ENCODE assay signal across 9 cellular contexts in genomic region chr19:16447015-16447384, GRCh38. TPM values are rescaled to one million over a fixed set of nuclear protein-coding genes. Genes with fewer than 3 reads are reported as not detected.
DNase-seq lines count a peak whose midpoint lies in the region; ATAC-seq and FAIRE-seq lines count a peak whose summit lies in the region.
"Had no signal": no experiment of that assay in that cellular context is flagged by ENCODE, and none has a peak within 500 bp of the region (broad histone marks: within the 10 kb centered on the region; RNA-seq: fewer than 3 reads in every experiment).

No MANE protein-coding gene starts in this region.

- no peak overlapping the region for H3K27ac ChIP-seq in mesendoderm (ENCODE audit: low read depth, low read length)

- no peak overlapping the region for H2BK15ac ChIP-seq in mesendoderm (replicated peaks; ENCODE audit: low read depth)

- no peak overlapping the region for H3K56ac ChIP-seq in mesendoderm (ENCODE audit: low read length)

- H4K5ac ChIP-seq in mesendoderm (ENCODE audit: low read length) = no peak overlapping the region

- peaks cover 28% of the 10 kb centered on the region for H3K79me1 ChIP-seq in mesendoderm (ENCODE audit: low read length)

- ATAC-seq in sciatic nerve = peak; percentile 97

- H3K18ac ChIP-seq in mesendoderm (ENCODE audit: low read length) = no peak overlapping the region

- H3K4ac ChIP-seq in mesendoderm (ENCODE audit: low read depth, low read length) = no peak overlapping the region

- H2AK5ac ChIP-seq in mesendoderm (ENCODE audit: low read length) = no peak overlapping the region

- no peak overlapping the region for H3K9ac ChIP-seq in mesendoderm (ENCODE audit: low read length)

- no peaks in the 10 kb centered on the region for H3K36me3 ChIP-seq in mesendoderm (ENCODE audit: control insufficient read depth, insufficient read depth, low read length)

- no CpG with 5 or more reads among the region's 4 CpGs for WGBS in mesendoderm (ENCODE audit: extremely low coverage, insufficient coverage, low lambda C conversion rate)

- DNase-seq in GF-D8 (lab: John Stamatoyannopoulos, UW) (peak; percentile 88), HS-27A (ENCODE audit: low read depth) (peak; percentile 42), foreskin melanocyte (peak; percentile 66), sciatic nerve (ENCODE audit: low spot score) (peak; percentile 82), DMS153 (lab: John Stamatoyannopoulos, UW) (no peak), mesendoderm (no peak), urothelium cell line (ENCODE audit: low spot score) (no peak)
- peak; percentile 39 for DNase-seq in activated CD8-positive, alpha-beta memory T cell treated with anti-CD3 and anti-CD28 coated beads, Interleukin-2, amount 50 U/mL, for 4 hours

- peaks cover 26% of the 10 kb centered on the region for H3K79me2 ChIP-seq in mesendoderm (ENCODE audit: control insufficient read depth, insufficient read depth, low read length)

- intact Hi-C loops in sciatic nerve (cut with DNase I) = no loop called here

- no peak overlapping the region for H3K4me2 ChIP-seq in mesendoderm (ENCODE audit: low read length)

- H3K4me3 ChIP-seq in mesendoderm (ENCODE audit: low read length) = no peak overlapping the region

- H3K23ac ChIP-seq in mesendoderm (ENCODE audit: low read length) = no peak overlapping the region

- no peak overlapping the region for H4K8ac ChIP-seq in mesendoderm (ENCODE audit: low read depth, low read length)

- H3K4me1 ChIP-seq in mesendoderm (ENCODE audit: control insufficient read depth, low read depth, low read length) = peaks cover 4% of the 10 kb centered on the region

- H2BK120ac ChIP-seq in mesendoderm (ENCODE audit: low read depth, low read length) = no peak overlapping the region

- H3K27me3 ChIP-seq in mesendoderm (ENCODE audit: insufficient read depth, low read length, poor library complexity) = no peaks in the 10 kb centered on the region

- no peak for FAIRE-seq in urothelium cell line (lab: Jason Lieb, UNC)

- no peak overlapping the region for H2BK5ac ChIP-seq in mesendoderm (ENCODE audit: low read length)

RNA-seq across cellular contexts. Expression of gene EPS15L1, which starts 24.8 kb away (rescaled TPM):
- total RNA-seq in sciatic nerve = 50.6 TPM
- 13.7 TPM for polyA plus RNA-seq in mesendoderm (2013, experiment 1 of 2)
- 13.6 TPM for polyA plus RNA-seq in mesendoderm (2013, experiment 2 of 2)

RNA-seq across cellular contexts. Expression of gene CALR3, which starts 49.0 kb away (rescaled TPM):
- not detected for total RNA-seq in sciatic nerve
- 0.46 TPM for polyA plus RNA-seq in mesendoderm (2013, experiment 1 of 2)
- 0.46 TPM for polyA plus RNA-seq in mesendoderm (2013, experiment 2 of 2)
- total RNA-seq: pulmonary artery endothelial cell had no signal

RNA-seq across cellular contexts. Expression of gene C19orf44, which starts 49.2 kb away (rescaled TPM):
- 11.2 TPM for total RNA-seq in sciatic nerve
- 2.4 TPM for polyA plus RNA-seq in mesendoderm (2013, experiment 1 of 2)
- polyA plus RNA-seq in mesendoderm (2013, experiment 2 of 2) = 2.4 TPM

Comparison
In these comparisons a context has a peak if more than half of its experiments do, and no peak if none do; other contexts are left out.
1. DNase-seq: peak in GF-D8 (single experiment), HS-27A (single experiment), activated CD8-positive, alpha-beta memory T cell treated with anti-CD3 and anti-CD28 coated beads, Interleukin-2, amount 50 U/mL, for 4 hours (single experiment), foreskin melanocyte (single experiment) and sciatic nerve (single experiment); none in DMS153 (single experiment), mesendoderm (single experiment) and urothelium cell line (single experiment).